Comparison of ENCODE assay signal across 11 cellular contexts in the genomic region with DNA sequence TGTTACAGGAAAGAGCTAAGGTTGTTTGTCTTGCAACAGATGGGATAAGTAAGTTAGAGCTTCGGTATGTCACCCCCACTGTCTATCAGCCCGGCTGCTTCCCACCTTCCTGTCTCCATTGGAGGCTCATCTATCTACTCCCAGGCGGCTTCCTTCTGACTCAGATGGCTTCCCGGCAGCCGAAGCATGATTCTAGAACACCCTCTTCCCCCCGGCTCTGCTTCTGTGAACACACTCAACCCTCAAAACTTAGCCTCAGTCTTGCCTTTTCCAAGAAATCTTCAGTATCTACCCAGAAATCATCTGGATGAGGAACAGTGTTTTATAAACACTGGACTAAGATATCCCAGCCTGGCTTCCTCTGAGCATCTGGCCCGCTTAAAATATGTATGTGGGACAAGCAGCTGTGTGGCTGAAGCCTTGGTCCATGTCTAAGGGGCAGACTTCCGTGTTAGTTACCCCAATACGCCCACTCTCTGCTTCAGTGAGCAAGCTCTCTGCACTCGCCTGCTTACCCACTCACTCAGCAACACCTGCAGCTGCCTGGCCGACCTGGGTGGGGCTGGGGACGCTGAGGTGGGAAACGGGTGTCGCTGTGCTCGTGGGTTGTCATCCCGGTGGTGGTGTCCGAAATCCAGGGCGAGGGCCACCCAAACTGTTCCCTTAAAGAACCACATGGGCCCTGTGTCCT. TPM values are rescaled to one million over a fixed set of nuclear protein-coding genes. Genes with fewer than 3 reads are reported as not detected.
A peak's percentile ranks its signal among the peaks of the same experiment; 100 is the strongest.
DNase-seq lines count a peak whose midpoint lies in the region; ATAC-seq and FAIRE-seq lines count a peak whose summit lies in the region.
"Had no signal": no experiment of that assay in that cellular context is flagged by ENCODE, and none has a peak within 500 bp of the region (broad histone marks: within the 10 kb centered on the region; RNA-seq: fewer than 3 reads in every experiment).

No MANE protein-coding gene starts in this region.

- H3K4me1 Mint-ChIP-seq in activated CD8-positive, alpha-beta memory T cell treated with anti-CD3 and anti-CD28 coated beads, Interleukin-2, amount 10 ng/mL, durations not matched to agents 7 days and 5 days, result peaks cover 21% of the 10 kb centered on the region

- no peaks in the 10 kb centered on the region for H3K36me3 ChIP-seq in adipocyte (ENCODE audit: control insufficient read depth, insufficient read depth, low read length, severe bottlenecking)
- H3K36me3 ChIP-seq: BE2C had no signal

- no peak overlapping the region for H3K9ac ChIP-seq in adipocyte (ENCODE audit: low read length)

- H3K27me3 ChIP-seq in adipocyte (replicated peaks; ENCODE audit: control insufficient read depth, insufficient read depth, low read length), result no peaks in the 10 kb centered on the region
- H3K27me3 ChIP-seq: BE2C had no signal

- CTCF ChIA-PET in activated CD8-positive, alpha-beta memory T cell treated with anti-CD3 and anti-CD28 coated beads, Interleukin-2, amount 10 ng/mL, durations not matched to agents 7 days and 5 days (lab: Charles Lee), result interaction anchor here (1.3 to 1.6 kb wide), 2 partner anchors 10 to 29 kb away, joined by 3 to 4 read pairs; no protein-coding TSS in a partner anchor

- no peak overlapping the region for H3K27ac Mint-ChIP-seq in activated CD8-positive, alpha-beta memory T cell treated with anti-CD3 and anti-CD28 coated beads, Interleukin-2, amount 10 ng/mL, durations not matched to agents 7 days and 5 days
- H3K27ac Mint-ChIP-seq: activated naive CD8-positive, alpha-beta T cell had no signal

- H3K36me3 Mint-ChIP-seq in activated CD8-positive, alpha-beta memory T cell treated with anti-CD3 and anti-CD28 coated beads, Interleukin-2, amount 10 ng/mL, durations not matched to agents 7 days and 5 days, result no peaks in the 10 kb centered on the region

- H3K27me3 Mint-ChIP-seq in activated CD8-positive, alpha-beta memory T cell treated with anti-CD3 and anti-CD28 coated beads, Interleukin-2, amount 10 ng/mL, durations not matched to agents 7 days and 5 days, result peaks cover 11% of the 10 kb centered on the region

- FAIRE-seq in urothelium cell line (lab: Jason Lieb, UNC), result no peak

- peak; percentile 16 for ATAC-seq in activated CD8-positive, alpha-beta memory T cell treated with anti-CD3 and anti-CD28 coated beads, Interleukin-2, amount 10 ng/mL, durations not matched to agents 7 days and 5 days

- H3K9me3 Mint-ChIP-seq in activated CD8-positive, alpha-beta memory T cell treated with anti-CD3 and anti-CD28 coated beads, Interleukin-2, amount 10 ng/mL, durations not matched to agents 7 days and 5 days (ENCODE audit: low read depth), result no peaks in the 10 kb centered on the region

- H3K4me3 Mint-ChIP-seq in activated CD8-positive, alpha-beta memory T cell treated with anti-CD3 and anti-CD28 coated beads, Interleukin-2, amount 10 ng/mL, durations not matched to agents 7 days and 5 days, result no peak overlapping the region
- H3K4me3 Mint-ChIP-seq: activated naive CD8-positive, alpha-beta T cell had no signal

- DNase-seq in activated CD8-positive, alpha-beta memory T cell treated with anti-CD3 and anti-CD28 coated beads, Interleukin-2, amount 10 ng/mL, durations not matched to agents 7 days and 5 days, result no peak
- no peak for DNase-seq in activated CD8-positive, alpha-beta memory T cell treated with anti-CD3 and anti-CD28 coated beads, Interleukin-2, amount 50 U/mL, for 4 hours
- no peak for DNase-seq in adipocyte (ENCODE audit: low read depth)
- peak; percentile 71 for DNase-seq in kidney glomerular epithelial cell (lab: John Stamatoyannopoulos, UW)
- peak; percentile 52 for DNase-seq in urothelium cell line (ENCODE audit: low spot score)
- DNase-seq in NCI-H2081 (lab: John Stamatoyannopoulos, UW), result no peak
- DNase-seq in effector CD4-positive, alpha-beta T cell, result no peak
- no peak for DNase-seq in activated CD4-positive, alpha-beta T cell treated with anti-CD3 and anti-CD28 coated beads for 1 hour
- DNase-seq: BE2C; stimulated activated CD4-positive, alpha-beta T cell treated with anti-CD3 and anti-CD28 coated beads, Interleukin-15, amount 100 ng/mL, for 24 hours had no signal

- H3K9me3 ChIP-seq in adipocyte (ENCODE audit: control insufficient read depth, low read length), result no peaks in the 10 kb centered on the region
- H3K9me3 ChIP-seq: BE2C had no signal

- peak overlapping the region; percentile 3 for H3K4me3 ChIP-seq in adipocyte (ENCODE audit: low read length)

- H3K4me1 ChIP-seq in adipocyte (ENCODE audit: control insufficient read depth, insufficient read depth, low read length), result peaks cover 35% of the 10 kb centered on the region

RNA-seq across cellular contexts. Expression of a gene that starts 12.0 kb away (rescaled TPM):
- 1 to 10 TPM; 1.4 to 3.8 TPM for total RNA-seq in activated CD8-positive, alpha-beta memory T cell treated with anti-CD3 and anti-CD28 coated beads, Interleukin-2, amount 10 ng/mL, durations not matched to agents 7 days and 5 days

Comparison
In these comparisons a context has a peak if more than half of its experiments do, and no peak if none do; other contexts are left out.
1. DNase-seq: peak in kidney glomerular epithelial cell (single experiment) and urothelium cell line (single experiment); none in activated CD8-positive, alpha-beta memory T cell treated with anti-CD3 and anti-CD28 coated beads, Interleukin-2, amount 10 ng/mL, durations not matched to agents 7 days and 5 days (single experiment), activated CD8-positive, alpha-beta memory T cell treated with anti-CD3 and anti-CD28 coated beads, Interleukin-2, amount 50 U/mL, for 4 hours (single experiment), adipocyte (single experiment), NCI-H2081 (0 of 2), effector CD4-positive, alpha-beta T cell (single experiment) and activated CD4-positive, alpha-beta T cell treated with anti-CD3 and anti-CD28 coated beads for 1 hour (single experiment).